ENCODE assay signal across 1 cellular context in genomic region chr7:123532788-123533552, GRCh38.
A peak's percentile ranks its signal among the peaks of the same experiment; 100 is the strongest.
TF ChIP-seq lines count a peak whose summit lies in the region.

No MANE protein-coding gene starts in this region.

TF ChIP-seq in H1, 55 proteins besides CTCF, POLR2A, EP300 and RAD21:
- TF ChIP-seq TAF1 (IDR thresholded peaks at IDR 0.05; ENCODE audit: low read depth, low read length): 0 out of 2 replicates have a peak, but pooled peaks have one; percentile 28
